11 cellular contexts compared by ENCODE assay signal in the genomic region with DNA sequence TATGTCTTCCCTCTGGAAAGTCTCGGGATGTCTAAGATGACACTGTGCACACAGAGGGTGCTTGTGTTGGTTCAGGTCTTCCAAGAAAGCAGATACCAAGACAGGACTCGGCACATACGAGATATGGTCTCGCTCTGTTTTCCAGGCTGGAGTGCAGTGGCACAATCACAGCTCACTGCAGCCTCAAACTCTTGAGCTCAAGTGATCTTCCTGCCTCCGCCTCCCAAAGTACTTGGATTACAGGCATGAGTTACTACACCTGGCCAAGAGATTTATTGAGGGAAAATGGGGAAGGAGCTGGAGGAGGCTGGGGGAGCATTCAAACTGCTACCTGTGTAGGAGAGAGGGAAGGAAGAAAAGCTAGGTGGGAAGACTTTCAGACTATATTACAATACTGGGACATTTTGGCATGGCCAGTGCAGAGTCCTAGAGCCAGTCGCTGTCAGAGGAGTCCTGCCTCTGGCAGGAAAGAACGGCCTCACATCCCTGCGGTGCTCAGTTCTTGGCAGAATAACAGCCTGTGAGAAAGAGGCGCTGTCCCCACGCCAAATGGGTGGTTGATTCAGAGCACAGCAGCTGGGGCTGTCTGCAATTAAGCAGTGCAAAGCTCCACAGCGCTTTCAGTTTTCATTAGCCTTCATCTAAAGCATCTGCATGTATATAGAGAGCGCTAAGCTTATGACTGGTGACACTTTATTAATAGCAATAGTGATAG. TPM values are rescaled to one million over a fixed set of nuclear protein-coding genes. Genes with fewer than 3 reads are reported as not detected.
A peak's percentile ranks its signal among the peaks of the same experiment; 100 is the strongest.
DNase-seq lines count a peak whose midpoint lies in the region; ATAC-seq and TF ChIP-seq lines count a peak whose summit lies in the region.
"Had no signal": no experiment of that assay in that cellular context is flagged by ENCODE, and none has a peak within 500 bp of the region (broad histone marks: within the 10 kb centered on the region; RNA-seq: fewer than 3 reads in every experiment).

No MANE protein-coding gene starts in this region.

- no peaks in the 10 kb centered on the region for H3K9me2 ChIP-seq in SK-N-SH

- H3K79me2 ChIP-seq in SK-N-SH (ENCODE audit: insufficient read depth), result no peaks in the 10 kb centered on the region

- no peak for TF ChIP-seq RAD21 in SK-N-SH (IDR thresholded peaks at IDR 0.05; ENCODE audit: low read length)

- H3K27me3 ChIP-seq in SK-N-SH (ENCODE audit: insufficient read depth) (no peaks in the 10 kb centered on the region), aorta (ENCODE audit: control insufficient read depth in 1 of 2, insufficient read depth in 2 of 2, low read length in 1 of 2) (no peaks in the 10 kb centered on the region)

- no peak overlapping the region for H3K4me3 ChIP-seq in SK-N-SH (ENCODE audit: low read depth in 2 of 2, low read length in 1 of 2)
- H3K4me3 ChIP-seq in aorta (ENCODE audit: low read length in 2 of 2), result no peak overlapping the region

- H3K4me2 ChIP-seq in SK-N-SH, result no peak overlapping the region

- 63% methylated on average over 12 of the region's 12 CpGs for WGBS in SK-N-SH (ENCODE audit: low lambda C conversion rate)
- WGBS in aorta, 2 donors, result 42 to 46% methylated on average over 12 of the region's 12 CpGs

- CTCF ChIA-PET in SK-N-SH (lab: Yijun Ruan, JAX), result interaction anchor here (1.0 to 1.3 kb wide), 2 partner anchors 17 to 27 kb away, joined by 3 read pairs; no protein-coding TSS in a partner anchor

- no peak for TF ChIP-seq CTCF in SK-N-SH (IDR thresholded peaks at IDR 0.05)

- H2AFZ ChIP-seq in SK-N-SH (ENCODE audit: low read depth), result no peak overlapping the region

- H3K4me1 ChIP-seq in SK-N-SH (ENCODE audit: control insufficient read depth in 1 of 2, insufficient read depth in 2 of 2, low read depth in 1 of 2, low read length in 1 of 2) (peaks cover 0 to 2% of the 10 kb centered on the region in 2 experiments; a peak in 1 of 4 replicates), aorta (ENCODE audit: control insufficient read depth in 1 of 2, insufficient read depth in 2 of 2, low read length in 2 of 2) (no peaks in the 10 kb centered on the region)

- intact Hi-C loops in aorta (cut with DNase I), result no loop called here

- H3K9me3 ChIP-seq in SK-N-SH (no peaks in the 10 kb centered on the region), aorta (ENCODE audit: control insufficient read depth, low read length) (no peaks in the 10 kb centered on the region)

- TF ChIP-seq EP300 in SK-N-SH (IDR thresholded peaks at IDR 0.05; ENCODE audit: borderline replicate concordance in 1 of 2, low read depth in 1 of 2, low read length in 1 of 2), result no peak

- POLR2A ChIA-PET in SK-N-SH (lab: Yijun Ruan, JAX), result no interaction called here

- DNase-seq in SK-N-SH, result no peak
- DNase-seq in caudate nucleus (lab: John Stamatoyannopoulos, UW), result peak in 52 of 61 donors; percentile 3 to 78 (median 32)
- peak; percentile 90 for DNase-seq in medulla oblongata (ENCODE audit: extremely low spot score)
- DNase-seq in aorta, result peak; percentile 66 to 79
- DNase-seq in NAMALWA (ENCODE audit: low spot score), result no peak

- H3F3A ChIP-seq in SK-N-SH (replicated peaks; ENCODE audit: insufficient read depth), result no peaks in the 10 kb centered on the region

- H3K27ac ChIP-seq in SK-N-SH (ENCODE audit: low read depth in 2 of 2, low read length in 1 of 2), result no peak overlapping the region
- no peak overlapping the region for H3K27ac ChIP-seq in caudate nucleus (ENCODE audit: low read depth, low read length)
- H3K27ac ChIP-seq in aorta (ENCODE audit: low read depth in 1 of 2, low read length in 2 of 2), result no peak overlapping the region

- H3K36me3 ChIP-seq in SK-N-SH (replicated peaks in 1 of 2; ENCODE audit: control insufficient read depth in 1 of 2, insufficient read depth in 2 of 2, low read length in 1 of 2) (no peaks in the 10 kb centered on the region), aorta (ENCODE audit: control insufficient read depth in 1 of 2, insufficient read depth in 2 of 2, low read length in 1 of 2) (no peaks in the 10 kb centered on the region)

- no peak overlapping the region for H3K9ac ChIP-seq in SK-N-SH

- ATAC-seq in SK-N-SH treated with all-trans-retinoic acid at 6 μM for 48 hours (peak; percentile 38; the same call in 2 of the 3 replicates), aorta (ENCODE audit: low FRiP score) (peak; percentile 76), GM18498 (IDR thresholded peaks at IDR 0.05; ENCODE audit: unreplicated experiment) (no peak), HG03159 (IDR thresholded peaks at IDR 0.05; ENCODE audit: unreplicated experiment) (no peak)

- no peaks in the 10 kb centered on the region for H4K20me1 ChIP-seq in SK-N-SH (ENCODE audit: insufficient read depth)

TF ChIP-seq in SK-N-SH treated with all-trans-retinoic acid at 6 μM for 48 hours, 23 proteins besides CTCF, POLR2A, EP300 and RAD21:
- TF ChIP-seq TOX (CRISPR knock-in tag; IDR thresholded peaks at IDR 0.05; ENCODE audit: borderline replicate concordance) (no peak), ZFP30 (CRISPR knock-in tag; IDR thresholded peaks at IDR 0.05) (no peak), OSR1 (CRISPR knock-in tag; IDR thresholded peaks at IDR 0.05) (no peak), TCF4 (CRISPR knock-in tag; IDR thresholded peaks at IDR 0.05; ENCODE audit: borderline replicate concordance) (no peak), ZC3H10 (CRISPR knock-in tag; IDR thresholded peaks at IDR 0.05) (no peak), TSHZ2 (CRISPR knock-in tag; IDR thresholded peaks at IDR 0.05) (no peak), ZNF8 (CRISPR knock-in tag; IDR thresholded peaks at IDR 0.05) (no peak), PPARA (CRISPR knock-in tag; IDR thresholded peaks at IDR 0.05; ENCODE audit: borderline replicate concordance) (no peak), ESRRG (CRISPR knock-in tag; IDR thresholded peaks at IDR 0.05) (no peak)

TF ChIP-seq in SK-N-SH, 30 proteins besides CTCF, POLR2A, EP300 and RAD21:
- no peak for TF ChIP-seq YY1 (IDR thresholded peaks at IDR 0.05; ENCODE audit: low read depth)
- no peak for TF ChIP-seq TEAD4 (IDR thresholded peaks at IDR 0.05; ENCODE audit: borderline replicate concordance, insufficient read depth)
- no peak for TF ChIP-seq NFIC (IDR thresholded peaks at IDR 0.05; ENCODE audit: borderline replicate concordance)
- TF ChIP-seq RFX5 (IDR thresholded peaks at IDR 0.05; ENCODE audit: low read length), result no peak
- no peak for TF ChIP-seq GABPA (IDR thresholded peaks at IDR 0.05; ENCODE audit: low read depth)
- no peak for TF ChIP-seq POLR2AphosphoS5 (IDR thresholded peaks at IDR 0.05; ENCODE audit: low read depth, low read length)
- TF ChIP-seq EZH2phosphoT487 (IDR thresholded peaks at IDR 0.05; ENCODE audit: borderline replicate concordance, low read depth), result no peak
- TF ChIP-seq, protein P1, sequence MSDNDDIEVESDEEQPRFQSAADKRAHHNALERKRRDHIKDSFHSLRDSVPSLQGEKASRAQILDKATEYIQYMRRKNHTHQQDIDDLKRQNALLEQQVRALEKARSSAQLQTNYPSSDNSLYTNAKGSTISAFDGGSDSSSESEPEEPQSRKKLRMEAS (IDR thresholded peaks at IDR 0.05; ENCODE audit: low read depth), result no peak
- no peak for TF ChIP-seq ZBTB33 (IDR thresholded peaks at IDR 0.05; ENCODE audit: borderline replicate concordance, low read depth)
- no peak for TF ChIP-seq TCF12 (IDR thresholded peaks at IDR 0.05)
- TF ChIP-seq RXRA (IDR thresholded peaks at IDR 0.05; ENCODE audit: borderline replicate concordance, low read depth), result no peak
- no peak for TF ChIP-seq USF2 (IDR thresholded peaks at IDR 0.05; ENCODE audit: borderline replicate concordance, low read depth, low read length)
- no peak for TF ChIP-seq SMC3 (IDR thresholded peaks at IDR 0.05; ENCODE audit: low read depth, low read length)
- TF ChIP-seq, protein P2, sequence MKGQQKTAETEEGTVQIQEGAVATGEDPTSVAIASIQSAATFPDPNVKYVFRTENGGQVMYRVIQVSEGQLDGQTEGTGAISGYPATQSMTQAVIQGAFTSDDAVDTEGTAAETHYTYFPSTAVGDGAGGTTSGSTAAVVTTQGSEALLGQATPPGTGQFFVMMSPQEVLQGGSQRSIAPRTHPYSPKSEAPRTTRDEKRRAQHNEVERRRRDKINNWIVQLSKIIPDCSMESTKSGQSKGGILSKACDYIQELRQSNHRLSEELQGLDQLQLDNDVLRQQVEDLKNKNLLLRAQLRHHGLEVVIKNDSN (IDR thresholded peaks at IDR 0.05; ENCODE audit: borderline replicate concordance, low read depth), result no peak
- no peak for TF ChIP-seq NRF1 (IDR thresholded peaks at IDR 0.05; ENCODE audit: low read depth, low read length)
- no peak for TF ChIP-seq SIN3A (IDR thresholded peaks at IDR 0.05; ENCODE audit: borderline replicate concordance, low read depth, low read length)

RNA-seq across cellular contexts. Expression of gene SLC17A8, which starts 18.3 kb away (rescaled TPM):
- 0.11 TPM in 1 of 2 replicates, not detected in the other for polyA plus RNA-seq in SK-N-SH (2012; rRNA removed)
- polyA plus RNA-seq in SK-N-SH (2012; cell fraction: cytosol; rRNA removed), result under 0.01 and 0.03 TPM in 2 replicates
- polyA plus RNA-seq in SK-N-SH (2012; cell fraction: nucleus; rRNA removed), result 0.05 TPM in 1 of 2 replicates, not detected in the other
- total RNA-seq in aorta, result not detected
- polyA plus RNA-seq in aorta, result not detected
- total RNA-seq: OCI-LY7 had no signal
- polyA plus RNA-seq: AG04450, esophagus had no signal

Comparison
In these comparisons a context has a peak if more than half of its experiments do, and no peak if none do; other contexts are left out.
1. ATAC-seq: peak in SK-N-SH treated with all-trans-retinoic acid at 6 μM for 48 hours (single experiment) and aorta (single experiment); none in GM18498 (single experiment) and HG03159 (single experiment).
2. DNase-seq: peak in caudate nucleus (52 of 61), medulla oblongata (single experiment) and aorta (2 of 2); none in SK-N-SH (single experiment) and NAMALWA (single experiment).